In the genomic region with DNA sequence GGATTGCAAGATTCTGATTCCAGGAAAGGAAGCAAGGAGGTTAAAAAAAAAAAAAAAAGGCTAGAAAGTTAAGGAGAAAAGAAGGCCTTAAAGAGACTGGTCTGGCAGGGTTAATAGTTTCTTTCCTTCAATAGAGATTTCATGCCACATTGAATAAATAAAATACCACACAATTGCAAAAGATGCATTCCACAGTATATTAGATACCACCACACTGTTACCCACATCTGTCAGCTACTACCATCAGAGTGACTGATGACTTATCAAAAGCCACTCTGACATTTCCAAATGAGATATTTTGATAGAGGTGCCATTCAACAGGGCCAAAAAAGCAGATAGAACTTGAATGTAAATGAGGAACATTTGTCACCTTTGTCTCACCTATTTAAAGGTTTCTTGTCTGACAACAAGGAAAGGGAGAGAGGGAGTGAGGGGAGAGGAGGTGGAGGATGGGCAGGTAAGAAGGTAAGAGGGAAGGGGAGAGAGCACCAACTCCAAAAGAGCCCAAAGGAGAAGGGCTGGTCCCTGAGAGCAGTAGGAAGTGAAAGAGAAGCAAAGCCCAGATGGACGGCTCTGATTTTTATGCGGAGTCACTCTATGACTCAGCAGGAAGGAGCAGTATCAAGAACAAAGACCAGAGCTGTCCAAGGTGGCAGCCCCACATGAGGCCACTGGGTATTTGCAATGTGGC, we compare ENCODE assay signal across 9 cellular contexts. TPM values are rescaled to one million over a fixed set of nuclear protein-coding genes. Genes with fewer than 3 reads are reported as not detected.
DNase-seq lines count a peak whose midpoint lies in the region; ATAC-seq and TF ChIP-seq lines count a peak whose summit lies in the region.
"Had no signal": no experiment of that assay in that cellular context is flagged by ENCODE, and none has a peak within 500 bp of the region (broad histone marks: within the 10 kb centered on the region; RNA-seq: fewer than 3 reads in every experiment).

No MANE protein-coding gene starts in this region.

- CTCF ChIA-PET in activated CD4-positive, alpha-beta T cell treated with anti-CD3 and anti-CD28 coated beads for 36 hours (lab: Charles Lee), result interaction anchor here (0.7 to 2.1 kb wide), 4 partner anchors 148 to 663 kb away, joined by 3 to 8 read pairs (median 3); no protein-coding TSS in a partner anchor

- no peak overlapping the region for H3K27ac ChIP-seq in HUES6 (ENCODE audit: low read depth, low read length)
- H3K27ac ChIP-seq in WERI-Rb-1, result peak overlapping the region; percentile 5; the same call in 1 of the 2 replicates

- H3K4me1 Mint-ChIP-seq in activated CD4-positive, alpha-beta T cell treated with anti-CD3 and anti-CD28 coated beads for 36 hours, result peaks cover 2% of the 10 kb centered on the region
- H3K4me1 Mint-ChIP-seq: activated B cell treated with CpG ODN at 0.5 μM for 24 hours had no signal

- H3K36me3 Mint-ChIP-seq in activated CD4-positive, alpha-beta T cell treated with anti-CD3 and anti-CD28 coated beads for 36 hours (ENCODE audit: low read depth), result no peaks in the 10 kb centered on the region

- no peak overlapping the region for H3K4me3 Mint-ChIP-seq in activated CD4-positive, alpha-beta T cell treated with anti-CD3 and anti-CD28 coated beads for 36 hours
- H3K4me3 Mint-ChIP-seq: activated B cell treated with CpG ODN at 0.5 μM for 24 hours had no signal

- TF ChIP-seq CTCF in WERI-Rb-1 (IDR thresholded peaks at IDR 0.05; ENCODE audit: low read depth, low read length), result no peak

- intact Hi-C loops in activated CD4-positive, alpha-beta T cell treated with anti-CD3 and anti-CD28 coated beads for 36 hours (cut with DNase I, micrococcal nuclease), result no loop called here

- peaks cover 24% of the 10 kb centered on the region for H3K4me1 ChIP-seq in HUES6 (ENCODE audit: control insufficient read depth, insufficient read depth, low read length)

- POLR2A ChIA-PET in activated CD4-positive, alpha-beta T cell treated with anti-CD3 and anti-CD28 coated beads for 36 hours (lab: Charles Lee), result no interaction called here

- no peaks in the 10 kb centered on the region for H3K9me3 Mint-ChIP-seq in activated CD4-positive, alpha-beta T cell treated with anti-CD3 and anti-CD28 coated beads for 36 hours (ENCODE audit: low read depth)
- H3K9me3 Mint-ChIP-seq: activated B cell treated with CpG ODN at 0.5 μM for 24 hours had no signal

- H3K9me3 ChIP-seq in HUES6 (ENCODE audit: control insufficient read depth, insufficient read depth, low read depth, low read length) (no peaks in the 10 kb centered on the region), WERI-Rb-1 (ENCODE audit: severe bottlenecking) (no peaks in the 10 kb centered on the region)

- H3K9ac ChIP-seq in HUES6 (ENCODE audit: low read length), result peak overlapping the region; percentile 57

- DNase-seq in activated CD4-positive, alpha-beta T cell treated with anti-CD3 and anti-CD28 coated beads for 36 hours, result peak; percentile 27
- DNase-seq in activated CD4-positive, alpha-beta T cell treated with anti-CD3 and anti-CD28 coated beads for 1 hour, result no peak
- no peak for DNase-seq in WERI-Rb-1
- DNase-seq in iPS-NIHi7 (ENCODE audit: extremely low spot score), result peak; percentile 85
- DNase-seq in OCI-M2 (lab: John Stamatoyannopoulos, UW; ENCODE audit: unreplicated experiment), result no peak
- DNase-seq in activated gamma-delta T cell (lab: John Stamatoyannopoulos, UW), result no peak
- DNase-seq: activated B cell treated with CpG ODN at 0.5 μM for 24 hours had no signal

- H3K27me3 ChIP-seq in HUES6 (ENCODE audit: control insufficient read depth, insufficient read depth, low read length) (0 out of 2 replicates have a peak, but pooled peaks cover 2% of the 10 kb centered on the region), WERI-Rb-1 (ENCODE audit: insufficient read depth, low read depth, severe bottlenecking) (no peaks in the 10 kb centered on the region)

- no peak overlapping the region for H3K27ac Mint-ChIP-seq in activated CD4-positive, alpha-beta T cell treated with anti-CD3 and anti-CD28 coated beads for 36 hours
- H3K27ac Mint-ChIP-seq: activated B cell treated with CpG ODN at 0.5 μM for 24 hours had no signal

- H3K4me3 ChIP-seq in HUES6 (ENCODE audit: low read depth, low read length) (peak overlapping the region; percentile 2; the same call in 1 of the 2 replicates), WERI-Rb-1 (ENCODE audit: low read depth, low read length) (no peak overlapping the region)

- peaks cover 4% of the 10 kb centered on the region for H3K27me3 Mint-ChIP-seq in activated CD4-positive, alpha-beta T cell treated with anti-CD3 and anti-CD28 coated beads for 36 hours

- no peaks in the 10 kb centered on the region for H3K36me3 ChIP-seq in HUES6 (ENCODE audit: control insufficient read depth, insufficient read depth, low read length)
- peaks cover 4% of the 10 kb centered on the region; the same call in 1 of the 2 replicates for H3K36me3 ChIP-seq in WERI-Rb-1

- no peak for ATAC-seq in activated CD4-positive, alpha-beta T cell treated with anti-CD3 and anti-CD28 coated beads for 36 hours
- no peak for ATAC-seq in HG03571 (IDR thresholded peaks at IDR 0.05; ENCODE audit: unreplicated experiment)

RNA-seq across cellular contexts. Expression of a gene that starts 38.3 kb away (rescaled TPM):
- total RNA-seq in activated CD4-positive, alpha-beta T cell treated with anti-CD3 and anti-CD28 coated beads for 36 hours, result under 1 TPM in 1 of 2 experiments, not detected in 1; 0.05 TPM
- total RNA-seq: activated B cell treated with CpG ODN at 0.5 μM for 24 hours had no signal

Comparison
In these comparisons a context has a peak if more than half of its experiments do, and no peak if none do; other contexts are left out.
1. DNase-seq: peak in activated CD4-positive, alpha-beta T cell treated with anti-CD3 and anti-CD28 coated beads for 36 hours (single experiment) and iPS-NIHi7 (single experiment); none in activated CD4-positive, alpha-beta T cell treated with anti-CD3 and anti-CD28 coated beads for 1 hour (single experiment), WERI-Rb-1 (single experiment), OCI-M2 (single experiment) and activated gamma-delta T cell (single experiment).